8 cellular contexts compared by ENCODE assay signal in the genomic region with DNA sequence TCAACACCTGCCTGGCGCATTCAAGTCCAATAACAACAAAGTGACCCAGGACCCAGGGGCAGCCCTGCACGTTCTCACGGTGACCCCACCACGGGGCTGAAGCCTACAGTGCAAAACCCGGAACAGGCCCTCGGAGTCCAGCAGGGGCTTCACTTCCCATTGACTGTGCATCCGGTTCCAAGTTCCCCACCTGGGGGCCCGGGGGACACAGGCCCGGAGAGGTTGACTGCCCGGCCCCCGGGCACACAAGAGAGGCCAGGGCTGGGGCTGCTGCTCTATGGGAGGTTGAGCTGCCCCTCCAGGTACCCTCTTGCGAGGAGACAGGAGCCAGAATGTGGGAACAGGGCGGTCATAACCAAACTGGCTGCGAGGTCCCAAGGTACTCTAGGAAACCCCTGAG.
"Had no signal": no experiment of that assay in that cellular context is flagged by ENCODE, and none has a peak within 500 bp of the region (broad histone marks: within the 10 kb centered on the region; RNA-seq: fewer than 3 reads in every experiment).

No MANE protein-coding gene starts in this region.

- DNase-seq: GDM1, GF-D8 had no signal

- H3K4me3 ChIP-seq: GM12878 had no signal

- FAIRE-seq: G401.6, GM12878, GM12891, GM12892, GM18507, GM19239 had no signal
